Comparison of ENCODE assay signal across 8 cellular contexts in the genomic region with DNA sequence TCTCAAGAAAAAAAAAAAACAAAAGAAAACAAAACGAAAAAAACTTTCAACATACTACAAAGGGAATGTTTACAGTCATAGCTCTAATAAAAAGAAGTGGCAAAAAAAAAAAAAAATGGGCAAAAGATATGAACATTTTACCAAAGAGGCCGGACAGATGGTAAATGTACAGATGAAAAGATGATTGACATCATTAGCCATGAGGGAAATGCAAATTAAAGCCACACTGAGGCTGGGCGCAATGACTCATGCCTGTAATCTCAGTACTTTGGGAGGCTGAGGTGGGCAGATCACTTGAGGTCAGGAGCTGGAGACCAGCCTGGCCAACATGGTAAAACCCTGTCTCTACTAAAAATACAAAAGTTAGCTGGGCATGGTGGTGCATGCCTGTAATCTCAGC. TPM values are rescaled to one million over a fixed set of nuclear protein-coding genes. Genes with fewer than 3 reads are reported as not detected.
A peak's percentile ranks its signal among the peaks of the same experiment; 100 is the strongest.
DNase-seq lines count a peak whose midpoint lies in the region; ATAC-seq and TF ChIP-seq lines count a peak whose summit lies in the region.
"Not testable (repeated sequence)": the region's sequence is repeated elsewhere in the genome, so short reads cannot be mapped to it uniquely, and the experiment has no call there.
"Had no signal": no experiment of that assay in that cellular context is flagged by ENCODE, and none has a peak within 500 bp of the region (broad histone marks: within the 10 kb centered on the region; RNA-seq: fewer than 3 reads in every experiment).

No MANE protein-coding gene starts in this region.

- H3K36me3 Mint-ChIP-seq in stimulated activated effector memory CD8-positive, alpha-beta T cell treated with anti-CD3 and anti-CD28 coated beads, Interleukin-12 subunit alpha, Interleukin-12 subunit beta, amount 100 ng/mL, for 72 hours = not testable (repeated sequence)

- not testable (repeated sequence) for H3K9me3 Mint-ChIP-seq in stimulated activated effector memory CD8-positive, alpha-beta T cell treated with anti-CD3 and anti-CD28 coated beads, Interleukin-12 subunit alpha, Interleukin-12 subunit beta, amount 100 ng/mL, for 72 hours

- peak overlapping the region; percentile 74 for H3K27ac Mint-ChIP-seq in stimulated activated effector memory CD8-positive, alpha-beta T cell treated with anti-CD3 and anti-CD28 coated beads, Interleukin-12 subunit alpha, Interleukin-12 subunit beta, amount 100 ng/mL, for 72 hours

- not testable (repeated sequence) for TF ChIP-seq CTCF in GM12865 (IDR thresholded peaks at IDR 0.05; ENCODE audit: insufficient read depth, low read depth, low read length, missing control alignments); fibroblast of villous mesenchyme (IDR thresholded peaks at IDR 0.05; ENCODE audit: insufficient read depth, low read depth, low read length)

- peaks cover 14% of the 10 kb centered on the region for H3K4me1 Mint-ChIP-seq in stimulated activated effector memory CD8-positive, alpha-beta T cell treated with anti-CD3 and anti-CD28 coated beads, Interleukin-12 subunit alpha, Interleukin-12 subunit beta, amount 100 ng/mL, for 72 hours

- peak overlapping the region; percentile 23 for H3K4me3 Mint-ChIP-seq in stimulated activated effector memory CD8-positive, alpha-beta T cell treated with anti-CD3 and anti-CD28 coated beads, Interleukin-12 subunit alpha, Interleukin-12 subunit beta, amount 100 ng/mL, for 72 hours

- not testable (repeated sequence) for H3K27me3 ChIP-seq in SJSA1 (replicated peaks)

- peaks cover 25% of the 10 kb centered on the region for H3K4me1 ChIP-seq in SJSA1 (replicated peaks)

- H3K4me3 ChIP-seq in GM12865 (ENCODE audit: low read depth, low read length); SJSA1; fibroblast of villous mesenchyme (ENCODE audit: low read depth, low read length): not testable (repeated sequence)

- ATAC-seq in HG03196 (IDR thresholded peaks at IDR 0.05; ENCODE audit: unreplicated experiment) = peak; percentile 56
- peak; percentile 81 for ATAC-seq in stimulated activated effector memory CD8-positive, alpha-beta T cell treated with anti-CD3 and anti-CD28 coated beads, Interleukin-12 subunit alpha, Interleukin-12 subunit beta, amount 100 ng/mL, for 72 hours

- DNase-seq in GM12865 (ENCODE audit: low read depth) = peak; percentile 43
- DNase-seq in NCI-H2171 treated with DMSO at 0.1 percent for 48 hours (lab: John Stamatoyannopoulos, UW) = peak; percentile 72
- DNase-seq in SJSA1 (ENCODE audit: low read depth in 1 of 2, low spot score in 2 of 2) = peak in 1 of 2 experiments; percentile 60
- peak; percentile 41 to 45 for DNase-seq in activated T-cell treated with anti-CD3 and anti-CD28 coated beads, Interleukin-2, amount 50 U/mL, for 48 hours
- DNase-seq in fibroblast of villous mesenchyme (ENCODE audit: low read depth) = peak; percentile 77
- not testable (repeated sequence) for DNase-seq in stimulated activated effector memory CD8-positive, alpha-beta T cell treated with anti-CD3 and anti-CD28 coated beads, Interleukin-12 subunit alpha, Interleukin-12 subunit beta, amount 100 ng/mL, for 72 hours (ENCODE audit: low spot score in 2 of 2)

- not testable (repeated sequence) for H3K9me3 ChIP-seq in SJSA1 (replicated peaks)

- peak overlapping the region; percentile 54 for H3K27ac ChIP-seq in SJSA1

- H3K36me3 ChIP-seq in SJSA1 = not testable (repeated sequence)

RNA-seq across cellular contexts. Expression of a gene that starts 17.9 kb away (rescaled TPM):
- 12.4 and 21.3 TPM in 2 replicates for total RNA-seq in SJSA1 (2014; rRNA removed; shearing (Covaris generic))
- 0.43 and 1.3 TPM in 2 replicates for total RNA-seq in fibroblast of villous mesenchyme
- total RNA-seq: G401 had no signal
